Comparison of ENCODE assay signal across 15 cellular contexts in the genomic region with DNA sequence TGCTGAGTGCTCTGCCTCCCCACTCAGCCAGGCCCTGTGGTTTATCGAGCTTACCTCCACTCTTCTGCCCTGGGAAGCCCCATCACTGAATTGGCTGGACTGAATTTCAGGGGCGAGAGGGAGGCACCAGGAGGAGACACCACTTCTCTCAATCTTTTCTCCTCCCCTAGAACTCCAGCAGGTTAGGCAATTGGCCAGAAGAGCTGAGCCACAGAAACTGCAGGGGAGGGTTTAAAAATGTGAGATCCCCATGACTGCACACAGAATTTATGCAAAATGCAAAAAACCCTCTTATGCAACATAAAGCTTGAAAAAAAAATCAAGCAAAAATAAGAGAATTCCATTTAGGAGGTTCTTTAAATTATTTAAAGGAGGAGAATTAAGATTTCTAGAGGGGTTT. TPM values are rescaled to one million over a fixed set of nuclear protein-coding genes. Genes with fewer than 3 reads are reported as not detected.
A peak's percentile ranks its signal among the peaks of the same experiment; 100 is the strongest.
DNase-seq lines count a peak whose midpoint lies in the region; ATAC-seq and TF ChIP-seq lines count a peak whose summit lies in the region.
"Had no signal": no experiment of that assay in that cellular context is flagged by ENCODE, and none has a peak within 500 bp of the region (broad histone marks: within the 10 kb centered on the region; RNA-seq: fewer than 3 reads in every experiment).

No MANE protein-coding gene starts in this region.

- H3K9me3 Mint-ChIP-seq in GM23338, result no peaks in the 10 kb centered on the region

- peak; percentile 54 for DNase-seq in AG08395 (ENCODE audit: low spot score)
- peak; percentile 89 for DNase-seq in NCI-H226
- peak; percentile 53 for DNase-seq in fibroblast of pulmonary artery (ENCODE audit: low read depth)
- DNase-seq in GM23338 (ENCODE audit: low spot score), result no peak
- no peak for DNase-seq in spleen
- DNase-seq in NCI-H510A treated with DMSO at 0.1 percent for 48 hours (lab: John Stamatoyannopoulos, UW), result no peak
- DNase-seq: activated CD4-positive, alpha-beta T cell treated with anti-CD3 and anti-CD28 coated beads for 36 hours; activated effector memory CD4-positive, alpha-beta T cell treated with anti-CD3 and anti-CD28 coated beads, Interleukin-2, amount 50 U/mL, for 16 hours; lower lobe of right lung; NCI-H526 treated with DMSO at 0.1 percent for 48 hours; SK-N-SH had no signal

- H3K4me1 Mint-ChIP-seq in GM23338, result peaks cover 15% of the 10 kb centered on the region

- no peaks in the 10 kb centered on the region for H3K27me3 ChIP-seq in GM23338 (ENCODE audit: insufficient read depth)
- no peaks in the 10 kb centered on the region for H3K27me3 ChIP-seq in spleen (replicated peaks in 1 of 7)
- H3K27me3 ChIP-seq: tibial nerve had no signal

- peaks cover 60% of the 10 kb centered on the region for H3K36me3 Mint-ChIP-seq in GM23338 (ENCODE audit: low read depth)

- ATAC-seq in GM19351 (IDR thresholded peaks at IDR 0.05; ENCODE audit: unreplicated experiment) (peak; percentile 88), GM19023 (IDR thresholded peaks at IDR 0.05; ENCODE audit: unreplicated experiment) (no peak), GM23338 (no peak)
- ATAC-seq: activated CD4-positive, alpha-beta T cell treated with anti-CD3 and anti-CD28 coated beads for 36 hours; lower lobe of right lung had no signal

- intact Hi-C loops in spleen (cut with DNase I; ENCODE audit: low total_unique reads), result no loop called here

- H2AFZ ChIP-seq in GM23338, result no peak overlapping the region

- no peak overlapping the region for H3K4me3 ChIP-seq in fibroblast of pulmonary artery (replicated peaks; ENCODE audit: low read depth, low read length)
- no peak overlapping the region for H3K4me3 ChIP-seq in GM23338
- H3K4me3 ChIP-seq in spleen, result no peak overlapping the region
- H3K4me3 ChIP-seq: lower lobe of right lung, prostate gland, tibial nerve had no signal

- H3F3A ChIP-seq in GM23338 (replicated peaks; ENCODE audit: low read depth), result no peaks in the 10 kb centered on the region

- H3K27me3 Mint-ChIP-seq in GM23338 (ENCODE audit: insufficient read depth, low read depth, poor library complexity), result no peaks in the 10 kb centered on the region
- H3K27me3 Mint-ChIP-seq: activated CD4-positive, alpha-beta T cell treated with anti-CD3 and anti-CD28 coated beads for 36 hours had no signal

- H3K4me1 ChIP-seq in GM23338 (ENCODE audit: insufficient read depth) (peaks cover 10% of the 10 kb centered on the region), spleen (peaks cover 0 to 7% (median 0%) of the 10 kb centered on the region in 6 donors)
- H3K4me1 ChIP-seq: lower lobe of right lung, prostate gland, tibial nerve had no signal

- H3K27ac ChIP-seq in GM23338 (ENCODE audit: low read depth) (no peak overlapping the region), spleen (peak overlapping the region in 1 of 8 donors; percentile 32)
- H3K27ac ChIP-seq: lower lobe of right lung, tibial nerve had no signal

- H4K20me1 ChIP-seq in GM23338 (replicated peaks; ENCODE audit: insufficient read depth), result no peaks in the 10 kb centered on the region; the same call in 1 of the 2 replicates

- 67 to 88% (median 74%) methylated on average over 2 of the region's 2 CpGs for WGBS in spleen, 5 donors

- H3K4me3 Mint-ChIP-seq in GM23338, result no peak overlapping the region
- H3K4me3 Mint-ChIP-seq: activated CD4-positive, alpha-beta T cell treated with anti-CD3 and anti-CD28 coated beads for 36 hours had no signal

- H3K9me3 ChIP-seq in spleen, result no peaks in the 10 kb centered on the region
- H3K9me3 ChIP-seq: lower lobe of right lung, prostate gland, SK-N-SH, tibial nerve had no signal

- TF ChIP-seq CTCF in fibroblast of pulmonary artery (IDR thresholded peaks at IDR 0.05; ENCODE audit: low read length, missing control alignments) (no peak), GM23338 (conservative IDR thresholded peaks at IDR 0.05; ENCODE audit: low read depth in 2 of 2) (no peak), spleen (IDR thresholded peaks at IDR 0.05 in 8 of 11, conservative IDR thresholded peaks at IDR 0.05 in 3 of 11) (no peak)

- no peaks in the 10 kb centered on the region for H3K79me2 ChIP-seq in GM23338 (replicated peaks; ENCODE audit: insufficient read depth)

- no peak overlapping the region for H3K27ac Mint-ChIP-seq in GM23338
- H3K27ac Mint-ChIP-seq: activated CD4-positive, alpha-beta T cell treated with anti-CD3 and anti-CD28 coated beads for 36 hours had no signal

- H3K9me2 ChIP-seq in GM23338 (ENCODE audit: insufficient read depth), result no peaks in the 10 kb centered on the region
- H3K9me2 ChIP-seq: SK-N-SH had no signal

- peaks cover 28% of the 10 kb centered on the region for H3K36me3 ChIP-seq in GM23338 (ENCODE audit: insufficient read depth)
- peaks cover 10 to 100% (median 99%) of the 10 kb centered on the region in 6 donors for H3K36me3 ChIP-seq in spleen

- no peak for TF ChIP-seq POLR2A in spleen (IDR thresholded peaks at IDR 0.05)

- H3K4me2 ChIP-seq in GM23338, result no peak overlapping the region
- H3K4me2 ChIP-seq: SK-N-SH had no signal

TF ChIP-seq in GM23338, 12 proteins besides CTCF, POLR2A, EP300 and RAD21 (continues in another document):
- TF ChIP-seq CREB1 (CRISPR knock-in tag; IDR thresholded peaks at IDR 0.05; ENCODE audit: low read depth), result no peak
- TF ChIP-seq EZH2phosphoT487 (IDR thresholded peaks at IDR 0.05; ENCODE audit: unreplicated experiment), result no peak
- TF ChIP-seq EZH2 (IDR thresholded peaks at IDR 0.05; ENCODE audit: low read depth, unreplicated experiment), result no peak
- TF ChIP-seq, protein P1, sequence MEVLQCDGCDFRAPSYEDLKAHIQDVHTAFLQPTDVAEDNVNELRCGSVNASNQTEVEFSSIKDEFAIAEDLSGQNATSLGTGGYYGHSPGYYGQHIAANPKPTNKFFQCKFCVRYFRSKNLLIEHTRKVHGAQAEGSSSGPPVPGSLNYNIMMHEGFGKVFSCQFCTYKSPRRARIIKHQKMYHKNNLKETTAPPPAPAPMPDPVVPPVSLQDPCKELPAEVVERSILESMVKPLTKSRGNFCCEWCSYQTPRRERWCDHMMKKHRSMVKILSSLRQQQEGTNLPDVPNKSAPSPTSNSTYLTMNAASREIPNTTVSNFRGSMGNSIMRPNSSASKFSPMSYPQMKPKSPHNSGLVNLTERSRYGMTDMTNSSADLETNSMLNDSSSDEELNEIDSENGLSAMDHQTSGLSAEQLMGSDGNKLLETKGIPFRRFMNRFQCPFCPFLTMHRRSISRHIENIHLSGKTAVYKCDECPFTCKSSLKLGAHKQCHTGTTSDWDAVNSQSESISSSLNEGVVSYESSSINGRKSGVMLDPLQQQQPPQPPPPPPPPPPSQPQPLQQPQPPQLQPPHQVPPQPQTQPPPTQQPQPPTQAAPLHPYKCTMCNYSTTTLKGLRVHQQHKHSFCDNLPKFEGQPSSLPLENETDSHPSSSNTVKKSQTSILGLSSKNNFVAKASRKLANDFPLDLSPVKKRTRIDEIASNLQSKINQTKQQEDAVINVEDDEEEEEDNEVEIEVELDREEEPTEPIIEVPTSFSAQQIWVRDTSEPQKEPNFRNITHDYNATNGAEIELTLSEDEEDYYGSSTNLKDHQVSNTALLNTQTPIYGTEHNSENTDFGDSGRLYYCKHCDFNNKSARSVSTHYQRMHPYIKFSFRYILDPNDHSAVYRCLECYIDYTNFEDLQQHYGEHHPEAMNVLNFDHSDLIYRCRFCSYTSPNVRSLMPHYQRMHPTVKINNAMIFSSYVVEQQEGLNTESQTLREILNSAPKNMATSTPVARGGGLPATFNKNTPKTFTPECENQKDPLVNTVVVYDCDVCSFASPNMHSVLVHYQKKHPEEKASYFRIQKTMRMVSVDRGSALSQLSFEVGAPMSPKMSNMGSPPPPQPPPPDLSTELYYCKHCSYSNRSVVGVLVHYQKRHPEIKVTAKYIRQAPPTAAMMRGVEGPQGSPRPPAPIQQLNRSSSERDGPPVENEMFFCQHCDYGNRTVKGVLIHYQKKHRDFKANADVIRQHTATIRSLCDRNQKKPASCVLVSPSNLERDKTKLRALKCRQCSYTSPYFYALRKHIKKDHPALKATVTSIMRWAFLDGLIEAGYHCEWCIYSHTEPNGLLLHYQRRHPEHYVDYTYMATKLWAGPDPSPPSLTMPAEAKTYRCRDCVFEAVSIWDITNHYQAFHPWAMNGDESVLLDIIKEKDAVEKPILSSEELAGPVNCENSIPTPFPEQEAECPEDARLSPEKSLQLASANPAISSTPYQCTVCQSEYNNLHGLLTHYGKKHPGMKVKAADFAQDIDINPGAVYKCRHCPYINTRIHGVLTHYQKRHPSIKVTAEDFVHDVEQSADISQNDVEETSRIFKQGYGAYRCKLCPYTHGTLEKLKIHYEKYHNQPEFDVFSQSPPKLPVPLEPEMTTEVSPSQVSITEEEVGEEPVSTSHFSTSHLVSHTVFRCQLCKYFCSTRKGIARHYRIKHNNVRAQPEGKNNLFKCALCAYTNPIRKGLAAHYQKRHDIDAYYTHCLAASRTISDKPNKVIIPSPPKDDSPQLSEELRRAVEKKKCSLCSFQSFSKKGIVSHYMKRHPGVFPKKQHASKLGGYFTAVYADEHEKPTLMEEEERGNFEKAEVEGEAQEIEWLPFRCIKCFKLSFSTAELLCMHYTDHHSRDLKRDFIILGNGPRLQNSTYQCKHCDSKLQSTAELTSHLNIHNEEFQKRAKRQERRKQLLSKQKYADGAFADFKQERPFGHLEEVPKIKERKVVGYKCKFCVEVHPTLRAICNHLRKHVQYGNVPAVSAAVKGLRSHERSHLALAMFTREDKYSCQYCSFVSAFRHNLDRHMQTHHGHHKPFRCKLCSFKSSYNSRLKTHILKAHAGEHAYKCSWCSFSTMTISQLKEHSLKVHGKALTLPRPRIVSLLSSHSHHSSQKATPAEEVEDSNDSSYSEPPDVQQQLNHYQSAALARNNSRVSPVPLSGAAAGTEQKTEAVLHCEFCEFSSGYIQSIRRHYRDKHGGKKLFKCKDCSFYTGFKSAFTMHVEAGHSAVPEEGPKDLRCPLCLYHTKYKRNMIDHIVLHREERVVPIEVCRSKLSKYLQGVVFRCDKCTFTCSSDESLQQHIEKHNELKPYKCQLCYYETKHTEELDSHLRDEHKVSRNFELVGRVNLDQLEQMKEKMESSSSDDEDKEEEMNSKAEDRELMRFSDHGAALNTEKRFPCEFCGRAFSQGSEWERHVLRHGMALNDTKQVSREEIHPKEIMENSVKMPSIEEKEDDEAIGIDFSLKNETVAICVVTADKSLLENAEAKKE (CRISPR knock-in tag; IDR thresholded peaks at IDR 0.05), result no peak
- TF ChIP-seq NANOG (IDR thresholded peaks at IDR 0.05; ENCODE audit: borderline replicate concordance), result no peak

RNA-seq across cellular contexts. Expression of a gene that starts 29.9 kb away (rescaled TPM):
- 23.8 and 28.4 TPM in 2 replicates for total RNA-seq in GM23338 (2014; rRNA removed; shearing (Covaris generic))
- polyA plus RNA-seq in GM23338 (2016; fragmentation: Nextera tagmentation; extraction: Ambion mirVana) (15.0 and 21.4 TPM in 2 replicates), spleen (10 to 100 TPM; 17.9 to 20.8 (median 20.1) TPM)
- 100 to 1,000 TPM in 2 of 7 donors, 10 to 100 TPM in 5; 52.6 to 119 (median 63.0) TPM for total RNA-seq in spleen

RNA-seq across cellular contexts. Expression of a gene that starts 42.0 kb away (rescaled TPM):
- total RNA-seq in GM23338 (2014; rRNA removed; shearing (Covaris generic)), result 61.0 and 65.4 TPM in 2 replicates
- polyA plus RNA-seq in GM23338 (2016; fragmentation: Nextera tagmentation; extraction: Ambion mirVana) (43.7 and 54.9 TPM in 2 replicates), spleen (10 to 100 TPM; 15.3 to 27.1 (median 20.8) TPM)
- 10 to 100 TPM; 19.1 to 35.5 (median 28.9) TPM for total RNA-seq in spleen

Comparison
In these comparisons a context has a peak if more than half of its experiments do, and no peak if none do; other contexts are left out.
1. DNase-seq: peak in AG08395 (single experiment), NCI-H226 (single experiment) and fibroblast of pulmonary artery (single experiment); none in GM23338 (single experiment), spleen (single experiment) and NCI-H510A treated with DMSO at 0.1 percent for 48 hours (single experiment).